ENCODE assay signal across 8 cellular contexts in the genomic region with DNA sequence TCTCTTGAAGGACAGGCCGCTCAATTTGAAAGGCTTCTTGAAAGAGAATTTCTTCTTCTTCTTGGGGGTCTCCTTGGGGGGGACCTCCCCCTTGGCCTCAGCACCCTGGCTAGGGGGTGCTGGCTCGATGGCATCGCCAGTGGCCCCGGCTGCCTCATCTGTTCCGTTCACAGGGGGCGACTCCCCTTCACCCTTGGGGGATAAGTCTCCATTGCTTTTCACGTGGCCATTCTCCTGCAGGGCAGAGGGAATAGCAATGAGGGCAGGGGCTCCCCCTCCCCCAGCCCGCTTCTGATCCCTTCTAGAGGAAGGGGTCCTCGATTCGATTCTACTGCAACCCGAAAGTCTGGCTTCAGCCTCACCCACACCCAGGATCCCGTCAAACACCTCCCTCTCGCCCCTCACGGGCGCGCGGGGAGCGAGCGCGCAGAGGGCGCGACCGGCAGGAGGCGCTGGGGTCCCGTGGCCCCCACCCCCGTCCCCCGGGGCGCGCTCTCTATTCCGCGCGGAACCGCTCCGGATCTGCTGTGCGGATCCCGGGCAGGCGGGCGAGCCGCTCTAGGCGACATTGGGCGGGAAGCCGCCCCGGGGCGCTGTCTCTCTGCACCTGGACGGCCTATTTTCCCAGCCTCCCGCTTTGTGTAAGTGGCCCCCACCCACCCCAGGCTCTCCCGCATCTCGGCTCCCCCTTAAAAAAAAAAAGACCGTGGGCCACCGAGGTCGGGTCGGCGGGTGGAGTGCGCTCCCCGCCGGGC. TPM values are rescaled to one million over a fixed set of nuclear protein-coding genes. Genes with fewer than 3 reads are reported as not detected.
A peak's percentile ranks its signal among the peaks of the same experiment; 100 is the strongest.
DNase-seq lines count a peak whose midpoint lies in the region; ATAC-seq and TF ChIP-seq lines count a peak whose summit lies in the region.

No MANE protein-coding gene starts in this region.

- no peaks in the 10 kb centered on the region for H3K9me2 ChIP-seq in GM23248 (ENCODE audit: insufficient read depth)

- peak overlapping the region; percentile 77 for H3K4me2 ChIP-seq in GM23248 (ENCODE audit: unreplicated experiment)
- peak overlapping the region; percentile 100 for H3K4me2 ChIP-seq in neural progenitor cell

- H2AFZ ChIP-seq in GM23248 = peak overlapping the region; percentile 42
- H2AFZ ChIP-seq in neural progenitor cell (replicated peaks) = no peak overlapping the region

- DNase-seq in CD1c-positive myeloid dendritic cell (ENCODE audit: extremely low spot score) = peak; percentile 74
- peak; percentile 72 for DNase-seq in GM23248
- peak; percentile 15 for DNase-seq in NOMO-1 treated with DMSO at 0.1 percent for 48 hours (lab: John Stamatoyannopoulos, UW; ENCODE audit: unreplicated experiment)
- peak; percentile 61 to 69 for DNase-seq in activated T-cell treated with anti-CD3 and anti-CD28 coated beads, Interleukin-2, amount 50 U/mL, for 72 hours
- peak; percentile 45 for DNase-seq in fibroblast of villous mesenchyme (ENCODE audit: low read depth)
- peak; percentile 74 for DNase-seq in neural progenitor cell (ENCODE audit: low spot score)
- no peak for DNase-seq in tibial nerve (ENCODE audit: low spot score in 2 of 2)

- in situ Hi-C loops in GM23248 (cut with MboI) = no loop called here

- no peaks in the 10 kb centered on the region for H4K20me1 ChIP-seq in GM23248 (ENCODE audit: insufficient read depth)
- H4K20me1 ChIP-seq in neural progenitor cell (ENCODE audit: low read depth) = peaks cover 57% of the 10 kb centered on the region

- peak; percentile 23 to 32 for ATAC-seq in activated T-cell treated with anti-CD3 and anti-CD28 coated beads, Interleukin-2, amount 50 U/mL, for 72 hours (replicated peaks in 1 of 2)
- ATAC-seq in GM21529 (IDR thresholded peaks at IDR 0.05; ENCODE audit: unreplicated experiment) = no peak

- H3F3A ChIP-seq in GM23248 (ENCODE audit: insufficient read depth) (peaks cover 19% of the 10 kb centered on the region; the same call in 1 of the 2 replicates), neural progenitor cell (ENCODE audit: low read depth) (peaks cover 66% of the 10 kb centered on the region)

- peak overlapping the region; percentile 84 to 90 for H3K4me3 Mint-ChIP-seq in activated T-cell treated with anti-CD3 and anti-CD28 coated beads, Interleukin-2, amount 50 U/mL, for 72 hours
- H3K4me3 Mint-ChIP-seq in neural progenitor cell = peak overlapping the region; percentile 99

- peaks cover 53% of the 10 kb centered on the region for H3K4me1 Mint-ChIP-seq in activated T-cell treated with anti-CD3 and anti-CD28 coated beads, Interleukin-2, amount 50 U/mL, for 72 hours (ENCODE audit: low read depth)
- H3K4me1 Mint-ChIP-seq in neural progenitor cell = peaks cover 44% of the 10 kb centered on the region

- H3K9me3 ChIP-seq in GM23248 (ENCODE audit: low read depth) = no peaks in the 10 kb centered on the region
- no peaks in the 10 kb centered on the region for H3K9me3 ChIP-seq in neural progenitor cell (ENCODE audit: low read depth)
- H3K9me3 ChIP-seq in tibial nerve = no peaks in the 10 kb centered on the region

- H3K4me1 ChIP-seq in GM23248 (ENCODE audit: insufficient read depth) (peaks cover 13% of the 10 kb centered on the region; the same call in 1 of the 2 replicates), neural progenitor cell (peaks cover 36% of the 10 kb centered on the region), tibial nerve (peaks cover 0 to 44% (median 33%) of the 10 kb centered on the region in 4 donors)

- H3K36me3 Mint-ChIP-seq in activated T-cell treated with anti-CD3 and anti-CD28 coated beads, Interleukin-2, amount 50 U/mL, for 72 hours (ENCODE audit: insufficient read depth in 2 of 2) = peaks cover 3 to 12% of the 10 kb centered on the region in 2 donors
- peaks cover 32% of the 10 kb centered on the region for H3K36me3 Mint-ChIP-seq in neural progenitor cell

- no peak overlapping the region for H3K27ac ChIP-seq in GM23248
- H3K27ac ChIP-seq in neural progenitor cell = peak overlapping the region; percentile 93
- peak overlapping the region; percentile 25 to 91 (median 86) for H3K27ac ChIP-seq in tibial nerve

- no peaks in the 10 kb centered on the region for H3K9me3 Mint-ChIP-seq in activated T-cell treated with anti-CD3 and anti-CD28 coated beads, Interleukin-2, amount 50 U/mL, for 72 hours
- no peaks in the 10 kb centered on the region for H3K9me3 Mint-ChIP-seq in neural progenitor cell

- H3K79me2 ChIP-seq in GM23248 (ENCODE audit: insufficient read depth) (no peaks in the 10 kb centered on the region), neural progenitor cell (ENCODE audit: low read depth) (peaks cover 35% of the 10 kb centered on the region)

- H3K4me3 ChIP-seq in GM23248 = peak overlapping the region; percentile 79
- peak overlapping the region; percentile 72 for H3K4me3 ChIP-seq in fibroblast of villous mesenchyme (ENCODE audit: low read depth, low read length)
- H3K4me3 ChIP-seq in neural progenitor cell = peak overlapping the region; percentile 100
- H3K4me3 ChIP-seq in tibial nerve = peak overlapping the region; percentile 60 to 84 (median 68)

- H3K36me3 ChIP-seq in GM23248 (ENCODE audit: low read depth) (no peaks in the 10 kb centered on the region), neural progenitor cell (peaks cover 6% of the 10 kb centered on the region), tibial nerve (peaks cover 0 to 34% (median 5%) of the 10 kb centered on the region in 3 donors)

- TF ChIP-seq CTCF in fibroblast of villous mesenchyme (IDR thresholded peaks at IDR 0.05; ENCODE audit: insufficient read depth, low read depth, low read length) (peak; percentile 74), neural progenitor cell (IDR thresholded peaks at IDR 0.05) (peak; percentile 69), tibial nerve (IDR thresholded peaks at IDR 0.05) (peak; percentile 73 to 85 (median 79))

- no peaks in the 10 kb centered on the region for H3K27me3 ChIP-seq in GM23248 (replicated peaks; ENCODE audit: insufficient read depth)
- H3K27me3 ChIP-seq in neural progenitor cell = peaks cover 7% of the 10 kb centered on the region
- no peaks in the 10 kb centered on the region for H3K27me3 ChIP-seq in tibial nerve

- no peak for TF ChIP-seq POLR2A in tibial nerve (IDR thresholded peaks at IDR 0.05)

- WGBS in GM23248 (ENCODE audit: low coverage in 1 of 2, low lambda C conversion rate in 2 of 2, missing lambda C conversion rate in 2 of 2), 2 experiments = 4 to 7% methylated on average over 35 to 56 of the region's 56 CpGs
- WGBS in tibial nerve, 2 donors = 2 to 20% methylated on average over 11 to 38 of the region's 56 CpGs

- peak in 1 of 2 donors; percentile 50 for TF ChIP-seq EP300 in tibial nerve (IDR thresholded peaks at IDR 0.05)

- H3K27me3 Mint-ChIP-seq in activated T-cell treated with anti-CD3 and anti-CD28 coated beads, Interleukin-2, amount 50 U/mL, for 72 hours (ENCODE audit: low read depth) = no peaks in the 10 kb centered on the region
- peaks cover 28% of the 10 kb centered on the region for H3K27me3 Mint-ChIP-seq in neural progenitor cell (ENCODE audit: insufficient read depth, low read depth)

- peak overlapping the region; percentile 54 for H3K27ac Mint-ChIP-seq in activated T-cell treated with anti-CD3 and anti-CD28 coated beads, Interleukin-2, amount 50 U/mL, for 72 hours
- peak overlapping the region; percentile 98 for H3K27ac Mint-ChIP-seq in neural progenitor cell

- H3K9ac ChIP-seq in GM23248 (peak overlapping the region; percentile 76), neural progenitor cell (peak overlapping the region; percentile 96)

RNA-seq across cellular contexts. Expression of a gene that starts 1.0 kb away (rescaled TPM):
- total RNA-seq in GM23248 (2014; rRNA removed; shearing (Covaris generic)) = 13.5 and 16.6 TPM in 2 replicates
- polyA plus RNA-seq in GM23248 (2016; fragmentation: Nextera tagmentation; extraction: Ambion mirVana) = 22.1 and 22.2 TPM in 2 replicates
- 10 to 100 TPM; 12.3 to 14.9 TPM for total RNA-seq in activated T-cell treated with anti-CD3 and anti-CD28 coated beads, Interleukin-2, amount 50 U/mL, for 72 hours
- total RNA-seq in fibroblast of villous mesenchyme (30.9 and 32.4 TPM in 2 replicates), neural progenitor cell (ENCODE audit: low replicate concordance) (258 and 542 TPM in 2 replicates), tibial nerve (10 to 100 TPM; 42.4 to 61.2 (median 45.0) TPM)

RNA-seq across cellular contexts. Expression of a gene that starts 27.2 kb away (rescaled TPM):
- 1.1 and 3.2 TPM in 2 replicates for total RNA-seq in GM23248 (2014; rRNA removed; shearing (Covaris generic))
- polyA plus RNA-seq in GM23248 (2016; fragmentation: Nextera tagmentation; extraction: Ambion mirVana) = 2.9 and 3.1 TPM in 2 replicates
- total RNA-seq in activated T-cell treated with anti-CD3 and anti-CD28 coated beads, Interleukin-2, amount 50 U/mL, for 72 hours = 10 to 100 TPM in 1 of 2 donors, 1 to 10 TPM in 1; 9.2 to 14.0 TPM
- 1.3 TPM in 2 replicates for total RNA-seq in fibroblast of villous mesenchyme
- 3.8 and 7.6 TPM in 2 replicates for total RNA-seq in neural progenitor cell (ENCODE audit: low replicate concordance)
- 10 to 100 TPM in 3 of 4 donors, 1 to 10 TPM in 1; 9.4 to 23.5 (median 16.3) TPM for total RNA-seq in tibial nerve

RNA-seq across cellular contexts. Expression of a gene that starts 27.3 kb away (rescaled TPM):
- 0.22 TPM in 1 of 2 replicates, not detected in the other for total RNA-seq in GM23248 (2014; rRNA removed; shearing (Covaris generic))
- 0.47 TPM in 1 of 2 replicates, not detected in the other for polyA plus RNA-seq in GM23248 (2016; fragmentation: Nextera tagmentation; extraction: Ambion mirVana)
- 1 to 10 TPM; 1.2 to 1.9 TPM for total RNA-seq in activated T-cell treated with anti-CD3 and anti-CD28 coated beads, Interleukin-2, amount 50 U/mL, for 72 hours
- total RNA-seq in fibroblast of villous mesenchyme = 0.86 and 0.97 TPM in 2 replicates
- not detected in 2 replicates for total RNA-seq in neural progenitor cell (ENCODE audit: low replicate concordance)
- 1 to 10 TPM in 3 of 4 donors, under 1 TPM in 1; 0.44 to 1.5 (median 1.2) TPM for total RNA-seq in tibial nerve

RNA-seq across cellular contexts. Expression of a gene that starts 43.2 kb away (rescaled TPM):
- total RNA-seq in GM23248 (2014; rRNA removed; shearing (Covaris generic)) = 52.5 and 58.5 TPM in 2 replicates
- polyA plus RNA-seq in GM23248 (2016; fragmentation: Nextera tagmentation; extraction: Ambion mirVana) = 53.8 and 56.9 TPM in 2 replicates
- total RNA-seq in activated T-cell treated with anti-CD3 and anti-CD28 coated beads, Interleukin-2, amount 50 U/mL, for 72 hours = 100 to 1,000 TPM; 149 to 157 TPM
- total RNA-seq in fibroblast of villous mesenchyme (67.6 and 95.0 TPM in 2 replicates), neural progenitor cell (ENCODE audit: low replicate concordance) (129 and 145 TPM in 2 replicates), tibial nerve (10 to 100 TPM; 40.4 to 51.6 (median 47.1) TPM)

RNA-seq across cellular contexts. Expression of a gene that starts 59.2 kb away (rescaled TPM):
- total RNA-seq in GM23248 (2014; rRNA removed; shearing (Covaris generic)) = 83.8 and 94.9 TPM in 2 replicates
- polyA plus RNA-seq in GM23248 (2016; fragmentation: Nextera tagmentation; extraction: Ambion mirVana) = 47.5 and 47.8 TPM in 2 replicates
- 10 to 100 TPM; 50.6 to 67.7 TPM for total RNA-seq in activated T-cell treated with anti-CD3 and anti-CD28 coated beads, Interleukin-2, amount 50 U/mL, for 72 hours
- total RNA-seq in fibroblast of villous mesenchyme = 58.3 and 76.4 TPM in 2 replicates
- 47.5 and 67.4 TPM in 2 replicates for total RNA-seq in neural progenitor cell (ENCODE audit: low replicate concordance)
- total RNA-seq in tibial nerve = 10 to 100 TPM; 60.6 to 88.7 (median 83.8) TPM

Comparison
In these comparisons a context has a peak if more than half of its experiments do, and no peak if none do; other contexts are left out.
1. DNase-seq: peak in CD1c-positive myeloid dendritic cell (single experiment), GM23248 (single experiment), NOMO-1 treated with DMSO at 0.1 percent for 48 hours (single experiment), activated T-cell treated with anti-CD3 and anti-CD28 coated beads, Interleukin-2, amount 50 U/mL, for 72 hours (2 of 2), fibroblast of villous mesenchyme (single experiment) and neural progenitor cell (single experiment); none in tibial nerve (0 of 2).
2. Peak in every context shown above with its lines, with median percentiles within 50 percentile points of each other: H3K4me3 ChIP-seq and CTCF ChIP-seq.